In genomic region chr11:110452720-110453119, GRCh38 we compare ENCODE assay signal across 21 cellular contexts. TPM values are rescaled to one million over a fixed set of nuclear protein-coding genes. Genes with fewer than 3 reads are reported as not detected.
DNase-seq lines count a peak whose midpoint lies in the region; ATAC-seq, FAIRE-seq and TF ChIP-seq lines count a peak whose summit lies in the region.
"Had no signal": no experiment of that assay in that cellular context is flagged by ENCODE, and none has a peak within 500 bp of the region (broad histone marks: within the 10 kb centered on the region; RNA-seq: fewer than 3 reads in every experiment).

No MANE protein-coding gene starts in this region.

- H3K9me3 ChIP-seq in GM12878 (replicated peaks; ENCODE audit: control insufficient read depth, insufficient read depth, low read length), result no peaks in the 10 kb centered on the region
- H3K9me3 ChIP-seq: Caco-2 had no signal

- H3K27me3 Mint-ChIP-seq in natural killer cell treated with Interleukin-12 subunit alpha and Interleukin-12 subunit beta and Interleukin-15 and Interleukin-18, amount 100 ng/mL, for 72 hours, result no peaks in the 10 kb centered on the region
- H3K27me3 Mint-ChIP-seq in natural killer cell (ENCODE audit: low read depth in 2 of 2), result no peaks in the 10 kb centered on the region
- no peaks in the 10 kb centered on the region for H3K27me3 Mint-ChIP-seq in T-helper 2 cell treated with Interferon-gamma antibody and Interleukin-4, amounts not matched to agents 5 μg/mL and 100 μg/mL, for 36 hours (ENCODE audit: low read depth)

- H3K4me3 Mint-ChIP-seq in natural killer cell treated with Interleukin-12 subunit alpha and Interleukin-12 subunit beta and Interleukin-15 and Interleukin-18, amount 100 ng/mL, for 72 hours, result peak overlapping the region; percentile 88
- H3K4me3 Mint-ChIP-seq in natural killer cell, result no peak overlapping the region
- peak overlapping the region; percentile 52 for H3K4me3 Mint-ChIP-seq in T-helper 2 cell treated with Interferon-gamma antibody and Interleukin-4, amounts not matched to agents 5 μg/mL and 100 μg/mL, for 36 hours
- H3K4me3 Mint-ChIP-seq: CD14-positive monocyte had no signal

- intact Hi-C loops in natural killer cell (cut with micrococcal nuclease), result no loop called here
- intact Hi-C loops in GM12878 (cut with micrococcal nuclease; ENCODE audit: unreplicated experiment), result loop anchor here (5.0 kb wide), 1 partner anchor 75 kb away; no protein-coding TSS in a partner anchor

- DNase-seq in natural killer cell treated with Interleukin-12 subunit alpha and Interleukin-12 subunit beta and Interleukin-15 and Interleukin-18, amount 100 ng/mL, for 72 hours (ENCODE audit: low spot score), result no peak
- DNase-seq in natural killer cell (no peak), GM12878 (ENCODE audit: low read depth, low spot score) (no peak), COLO668 (lab: John Stamatoyannopoulos, UW; ENCODE audit: unreplicated experiment) (no peak), NCI-H345 (lab: John Stamatoyannopoulos, UW) (no peak)
- no peak for DNase-seq in T-helper 2 cell treated with Interferon-gamma antibody and Interleukin-4, amounts not matched to agents 5 μg/mL and 100 μg/mL, for 36 hours (ENCODE audit: low spot score)
- DNase-seq: ACHN, AML-193, Caco-2, EL, H7, MM.1S, NCI-H1105 treated with DMSO at 0.1 percent for 48 hours, NCI-H1694 treated with DMSO at 0.1 percent for 48 hours, NCI-H2107, NCI-H2227 treated with DMSO at 0.1 percent for 48 hours, NCI-H524 treated with DMSO at 0.1 percent for 48 hours, Right ventricle myocardium superior had no signal

- no peaks in the 10 kb centered on the region for H3K9me3 Mint-ChIP-seq in natural killer cell treated with Interleukin-12 subunit alpha and Interleukin-12 subunit beta and Interleukin-15 and Interleukin-18, amount 100 ng/mL, for 72 hours
- H3K9me3 Mint-ChIP-seq in natural killer cell, result no peaks in the 10 kb centered on the region
- H3K9me3 Mint-ChIP-seq in T-helper 2 cell treated with Interferon-gamma antibody and Interleukin-4, amounts not matched to agents 5 μg/mL and 100 μg/mL, for 36 hours, result peaks cover 9% of the 10 kb centered on the region
- H3K9me3 Mint-ChIP-seq: CD14-positive monocyte had no signal

- no peaks in the 10 kb centered on the region; a peak in 1 of 4 replicates for H3K36me3 ChIP-seq in GM12878 (ENCODE audit: control insufficient read depth in 2 of 2, insufficient read depth in 2 of 2, low read length in 1 of 2)

- no peak for FAIRE-seq in GM12878 (lab: Jason Lieb, UNC)
- FAIRE-seq: RCC 7860 had no signal

- H3K4me2 ChIP-seq in GM12878 (ENCODE audit: control insufficient read depth, insufficient read depth), result no peak overlapping the region

- ATAC-seq in natural killer cell treated with Interleukin-12 subunit alpha and Interleukin-12 subunit beta and Interleukin-15 and Interleukin-18, amount 100 ng/mL, for 72 hours, result peak; percentile 52 to 71
- no peak for ATAC-seq in natural killer cell
- ATAC-seq in GM12878, result peak; percentile 21; the same call in 1 of the 3 replicates
- ATAC-seq in activated CD4-positive, CD25-positive, alpha-beta regulatory T cell treated with anti-CD3 and anti-CD28 coated beads, Interleukin-2, amount 50 U/mL, for 24 hours, result no peak

- peaks cover 31 to 56% of the 10 kb centered on the region in 2 donors for H3K4me1 Mint-ChIP-seq in natural killer cell treated with Interleukin-12 subunit alpha and Interleukin-12 subunit beta and Interleukin-15 and Interleukin-18, amount 100 ng/mL, for 72 hours (ENCODE audit: low read depth in 2 of 2)
- H3K4me1 Mint-ChIP-seq in natural killer cell, result peaks cover 31 to 47% of the 10 kb centered on the region in 2 donors
- H3K4me1 Mint-ChIP-seq in T-helper 2 cell treated with Interferon-gamma antibody and Interleukin-4, amounts not matched to agents 5 μg/mL and 100 μg/mL, for 36 hours (ENCODE audit: low read depth), result peaks cover 56% of the 10 kb centered on the region

- SMC1A ChIA-PET in GM12878 (lab: Charles Lee; ENCODE audit: uncharacterized antibody, unreplicated experiment), result interaction anchor here (0.5 to 2.4 kb wide), 6 partner anchors 17 to 1064 kb away, joined by 3 to 10 read pairs (median 3); no protein-coding TSS in a partner anchor

- 93% methylated on average over 2 of the region's 2 CpGs for WGBS in GM12878 (ENCODE audit: insufficient coverage, insufficient replicate concordance, low lambda C conversion rate, missing lambda C conversion rate)

- no peaks in the 10 kb centered on the region for H4K20me1 ChIP-seq in GM12878 (ENCODE audit: control insufficient read depth, insufficient read depth)

- no TSS peak for BruUV-seq in GM12878 (replicated peaks; lab: Mats Ljungman, UMichigan)

- no peak overlapping the region for H3K27ac ChIP-seq in GM12878 (ENCODE audit: control insufficient read depth, insufficient read depth)

- no peak for TF ChIP-seq RAD21 in GM12878 (IDR thresholded peaks at IDR 0.05; ENCODE audit: insufficient read depth, low read depth, low read length)

- peaks cover 10% of the 10 kb centered on the region for H3K36me3 Mint-ChIP-seq in natural killer cell treated with Interleukin-12 subunit alpha and Interleukin-12 subunit beta and Interleukin-15 and Interleukin-18, amount 100 ng/mL, for 72 hours
- H3K36me3 Mint-ChIP-seq in natural killer cell, result no peaks in the 10 kb centered on the region
- H3K36me3 Mint-ChIP-seq in T-helper 2 cell treated with Interferon-gamma antibody and Interleukin-4, amounts not matched to agents 5 μg/mL and 100 μg/mL, for 36 hours (ENCODE audit: low read depth), result peaks cover 35% of the 10 kb centered on the region

- no peaks in the 10 kb centered on the region for H3K79me2 ChIP-seq in GM12878 (ENCODE audit: control insufficient read depth, insufficient read depth, low read length)

- CTCF ChIA-PET in GM12878 (lab: Yijun Ruan, JAX), result interaction anchor here (1.2 kb wide), 1 partner anchor 23 kb away, joined by 3 read pairs; the partner anchor contains the start of gene FDX1

- no peak for TF ChIP-seq EP300 in GM12878 (IDR thresholded peaks at IDR 0.05; ENCODE audit: borderline replicate concordance in 1 of 2, control insufficient read depth in 1 of 2, low read depth in 2 of 2, low read length in 2 of 2)

- no peaks in the 10 kb centered on the region for H3K27me3 ChIP-seq in GM12878 (replicated peaks in 1 of 2; ENCODE audit: control insufficient read depth in 2 of 2, insufficient read depth in 2 of 2, low read length in 1 of 2)

- H3K9ac ChIP-seq in GM12878 (ENCODE audit: control insufficient read depth, insufficient read depth, low read length), result no peak overlapping the region

- peak overlapping the region; percentile 41 to 95 for H3K27ac Mint-ChIP-seq in natural killer cell treated with Interleukin-12 subunit alpha and Interleukin-12 subunit beta and Interleukin-15 and Interleukin-18, amount 100 ng/mL, for 72 hours
- peak overlapping the region in 1 of 2 donors; percentile 22 for H3K27ac Mint-ChIP-seq in natural killer cell
- peak overlapping the region; percentile 51 for H3K27ac Mint-ChIP-seq in T-helper 2 cell treated with Interferon-gamma antibody and Interleukin-4, amounts not matched to agents 5 μg/mL and 100 μg/mL, for 36 hours

- peaks cover 19% of the 10 kb centered on the region for H3K4me1 ChIP-seq in GM12878 (ENCODE audit: control insufficient read depth, insufficient read depth, low read length)
- H3K4me1 ChIP-seq: Caco-2 had no signal

- no peak overlapping the region for H2AFZ ChIP-seq in GM12878 (ENCODE audit: control insufficient read depth, low read depth, low read length)

- RAD21 ChIA-PET in GM12878 (lab: Charles Lee; ENCODE audit: unreplicated experiment), result no interaction called here

- in situ Hi-C loops in GM12878 (cut with MboI), result loop anchor here (10.0 kb wide), 1 partner anchor 992 kb away; no protein-coding TSS in a partner anchor

- no peak for TF ChIP-seq POLR2A in GM12878 (IDR thresholded peaks at IDR 0.05; ENCODE audit: low read depth, low read length)

- POLR2A ChIA-PET in GM12878 (lab: Charles Lee), result interaction anchor here (0.7 kb wide), 2 partner anchors 12 to 17 kb away, joined by 3 read pairs; no protein-coding TSS in a partner anchor

- no peak overlapping the region for H3K4me3 ChIP-seq in GM12878

- no peak for TF ChIP-seq CTCF in natural killer cell (IDR thresholded peaks at IDR 0.05)
- no peak for TF ChIP-seq CTCF in GM12878 (IDR thresholded peaks at IDR 0.05 in 2 of 3, conservative IDR thresholded peaks at IDR 0.05 in 1 of 3; ENCODE audit: control insufficient read depth in 2 of 3, extremely low read depth in 1 of 3, insufficient read depth in 1 of 3, low read depth in 3 of 3, low read length in 3 of 3)

TF ChIP-seq in GM12878, 131 proteins besides CTCF, POLR2A, EP300 and RAD21 (continues in another document):
- no peak for TF ChIP-seq KAT2A (conservative IDR thresholded peaks at IDR 0.05; ENCODE audit: control insufficient read depth, low read depth, low read length)
- TF ChIP-seq ASH2L (IDR thresholded peaks at IDR 0.05; ENCODE audit: borderline replicate concordance, low read depth), result no peak
- TF ChIP-seq MYB (IDR thresholded peaks at IDR 0.05; ENCODE audit: borderline replicate concordance, low read depth, low read length), result no peak

RNA-seq across cellular contexts. Expression of gene FDX1, which starts 23.0 kb away (rescaled TPM):
- 10 to 100 TPM; 11.1 to 15.1 TPM for total RNA-seq in natural killer cell treated with Interleukin-12 subunit alpha and Interleukin-12 subunit beta and Interleukin-15 and Interleukin-18, amount 100 ng/mL, for 72 hours
- total RNA-seq in natural killer cell (1 to 10 TPM; 6.7 to 7.9 (median 7.8) TPM), GM12878 (2014; rRNA removed) (5.7 and 6.6 TPM in 2 replicates), GM12878 (2014; rRNA removed; fragmentation: Illumina TruSeq; extraction: Trizol) (6.1 and 6.3 TPM in 2 replicates), GM12878 (2021) (8.1 and 9.4 TPM in 2 replicates)
- total RNA-seq in GM12878 (2013; cell fraction: nucleolus; rRNA removed), result 3.5 and 3.7 TPM in 2 replicates
- 2.8 TPM for polyA plus RNA-seq in GM12878 (2011; ENCODE audit: low read depth)
- polyA plus RNA-seq in GM12878 (2011; rRNA removed) (9.9 and 12.1 TPM in 2 replicates), GM12878 (2014; fragmentation: Illumina TruSeq; extraction: Trizol) (5.0 and 5.4 TPM in 2 replicates), GM12878 (2014; fragmentation: Nextera tagmentation; extraction: Ambion mirVana) (1 to 10 TPM; 3.9 to 9.6 TPM), GM12878 (2014; rRNA removed) (5.7 and 6.9 TPM in 2 replicates), GM12878 (2016; fragmentation: Nextera tagmentation; extraction: Ambion mirVana) (10 to 100 TPM; 19.3 to 20.3 TPM)
- 3.3 and 3.6 TPM in 2 replicates for polyA plus RNA-seq in GM12878 (2011; cell fraction: cytosol; rRNA removed)
- 2.3 and 3.3 TPM in 2 replicates for polyA plus RNA-seq in GM12878 (2011; cell fraction: nucleus; rRNA removed)
- 5.3 and 6.1 TPM in 2 replicates for polyA plus RNA-seq in GM12878 (2012)
- 2.5 and 4.2 TPM in 2 replicates for polyA minus RNA-seq in GM12878 (2011; rRNA and poly(A)+ RNA removed)
- polyA minus RNA-seq in GM12878 (2011; cell fraction: cytosol; rRNA and poly(A)+ RNA removed), result 1.5 and 2.4 TPM in 2 replicates
- 0.73 and 2.5 TPM in 2 replicates for polyA minus RNA-seq in GM12878 (2011; cell fraction: nucleus; rRNA and poly(A)+ RNA removed)

Comparison
In these comparisons a context has a peak if more than half of its experiments do, and no peak if none do; other contexts are left out.
1. ATAC-seq: peak in natural killer cell treated with Interleukin-12 subunit alpha and Interleukin-12 subunit beta and Interleukin-15 and Interleukin-18, amount 100 ng/mL, for 72 hours (2 of 2) and GM12878 (single experiment); none in natural killer cell (0 of 3) and activated CD4-positive, CD25-positive, alpha-beta regulatory T cell treated with anti-CD3 and anti-CD28 coated beads, Interleukin-2, amount 50 U/mL, for 24 hours (0 of 2).